Comparison of ENCODE assay signal across 1 cellular context in the genomic region with DNA sequence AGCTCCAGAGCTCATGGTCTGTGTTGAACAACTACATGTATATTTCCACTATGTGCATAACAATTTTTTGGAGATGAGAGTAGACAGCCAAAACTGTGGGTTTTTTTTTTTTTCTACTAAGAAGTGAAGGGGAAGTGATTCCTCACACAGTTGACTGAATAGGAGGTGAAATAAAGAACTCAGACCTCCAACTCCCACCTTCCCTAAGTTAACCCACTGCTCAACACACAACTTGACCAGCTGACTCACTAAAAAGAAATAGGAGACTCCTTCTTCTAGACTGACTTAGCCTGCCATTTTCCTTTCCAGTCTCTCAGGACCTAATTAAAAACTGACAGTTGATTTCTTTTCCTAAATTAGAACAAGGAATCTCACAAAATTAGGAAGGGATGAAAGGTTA.
TF ChIP-seq lines count a peak whose summit lies in the region.

No MANE protein-coding gene starts in this region.

TF ChIP-seq in endothelial cell of umbilical vein, 7 proteins besides CTCF, POLR2A, EP300 and RAD21:
- TF ChIP-seq MAX (IDR thresholded peaks at IDR 0.05; ENCODE audit: insufficient read depth, insufficient read length) (no peak), JUN (IDR thresholded peaks at IDR 0.05; ENCODE audit: borderline replicate concordance, insufficient read depth, insufficient read length, low read depth) (no peak), EZH2 (IDR thresholded peaks at IDR 0.05; ENCODE audit: borderline replicate concordance, low read depth, low read length, severe bottlenecking) (no peak), MYC (IDR thresholded peaks at IDR 0.05; ENCODE audit: low read depth, low read length) (no peak), GATA2 (IDR thresholded peaks at IDR 0.05; ENCODE audit: insufficient read depth, insufficient read length, low read depth, low read length) (no peak), POLR2AphosphoS5 (IDR thresholded peaks at IDR 0.05; ENCODE audit: insufficient read depth, low read depth, low read length) (no peak), FOS (IDR thresholded peaks at IDR 0.05; ENCODE audit: borderline replicate concordance, insufficient read depth, low read length) (no peak)
